26 cellular contexts compared by ENCODE assay signal in genomic region chr3:46724360-46724890, GRCh38. TPM values are rescaled to one million over a fixed set of nuclear protein-coding genes. Genes with fewer than 3 reads are reported as not detected.
"Had no signal": no experiment of that assay in that cellular context is flagged by ENCODE, and none has a peak within 500 bp of the region (broad histone marks: within the 10 kb centered on the region; RNA-seq: fewer than 3 reads in every experiment).

No MANE protein-coding gene starts in this region.

- H3K4me1 ChIP-seq: neural progenitor cell, right atrium auricular region, sigmoid colon, suprapubic skin, thyroid gland, upper lobe of left lung, vagina had no signal

- H3K27ac Mint-ChIP-seq: endodermal cell; natural killer cell treated with Interleukin-12 subunit alpha and Interleukin-12 subunit beta and Interleukin-15 and Interleukin-18, amount 100 ng/mL, for 72 hours; neural progenitor cell had no signal

- H2AFZ ChIP-seq: neural progenitor cell had no signal

- H3K9me3 Mint-ChIP-seq: natural killer cell treated with Interleukin-12 subunit alpha and Interleukin-12 subunit beta and Interleukin-15 and Interleukin-18, amount 100 ng/mL, for 72 hours; neural progenitor cell had no signal

- H3K36me3 ChIP-seq: neural progenitor cell, ovary, right atrium auricular region, sigmoid colon, suprapubic skin, thyroid gland, upper lobe of left lung, vagina had no signal

- H3K27me3 ChIP-seq: neural progenitor cell, ovary, right atrium auricular region, thyroid gland, upper lobe of left lung, vagina had no signal

- H3K36me3 Mint-ChIP-seq: natural killer cell treated with Interleukin-12 subunit alpha and Interleukin-12 subunit beta and Interleukin-15 and Interleukin-18, amount 100 ng/mL, for 72 hours; neural progenitor cell had no signal

- ATAC-seq: left colon; left ventricle myocardium superior; stimulated activated naive CD8-positive, alpha-beta T cell treated with anti-CD3 and anti-CD28 coated beads, Interleukin-15, Interleukin-2, amounts not matched to agents 100 U/mL and 50 U/mL, for 24 hours had no signal

- H3K9me3 ChIP-seq: ovary, right atrium auricular region, sigmoid colon, suprapubic skin, thyroid gland, upper lobe of left lung, vagina had no signal

- H3K27ac ChIP-seq: neural progenitor cell, ovary, right atrium auricular region, sigmoid colon, skin epidermis, suprapubic skin, thyroid gland, upper lobe of left lung, vagina had no signal

- H3K4me2 ChIP-seq: neural progenitor cell had no signal

- H3K4me3 Mint-ChIP-seq: endodermal cell; natural killer cell treated with Interleukin-12 subunit alpha and Interleukin-12 subunit beta and Interleukin-15 and Interleukin-18, amount 100 ng/mL, for 72 hours; neural progenitor cell had no signal

- H3K4me3 ChIP-seq: lung, neural progenitor cell, ovary, right atrium auricular region, sigmoid colon, skin epidermis, suprapubic skin, thyroid gland, upper lobe of left lung, vagina had no signal

- DNase-seq: effector CD4-positive, alpha-beta T cell; endodermal cell; erythroblast; foreskin melanocyte; hippocampal formation; left colon; left ventricle myocardium superior; mesenchymal stem cell; midbrain; nucleus accumbens; ovary; sigmoid colon; stimulated activated CD4-positive, alpha-beta T cell treated with anti-CD3 and anti-CD28 coated beads, Interleukin-12 subunit alpha, Interleukin-12 subunit beta, amount 100 ng/mL, for 4 hours; stimulated activated naive CD8-positive, alpha-beta T cell treated with anti-CD3 and anti-CD28 coated beads, Interleukin-15, Interleukin-2, amounts not matched to agents 100 U/mL and 50 U/mL, for 24 hours; thyroid gland had no signal

RNA-seq across cellular contexts. Expression of gene PRSS50, which starts 6.8 kb away (rescaled TPM):
- total RNA-seq: dermis microvascular lymphatic vessel endothelial cell; endothelial cell of umbilical vein; left colon; natural killer cell treated with Interleukin-12 subunit alpha and Interleukin-12 subunit beta and Interleukin-15 and Interleukin-18, amount 100 ng/mL, for 72 hours; posterior vena cava; suprapubic skin; vagina had no signal
- polyA plus RNA-seq: endothelial cell of umbilical vein had no signal

RNA-seq across cellular contexts. Expression of gene TMIE, which starts 23.2 kb away (rescaled TPM):
- total RNA-seq: natural killer cell treated with Interleukin-12 subunit alpha and Interleukin-12 subunit beta and Interleukin-15 and Interleukin-18, amount 100 ng/mL, for 72 hours; right atrium auricular region had no signal
